ENCODE assay signal across 12 cellular contexts in genomic region chr10:61475449-61475873, GRCh38. TPM values are rescaled to one million over a fixed set of nuclear protein-coding genes. Genes with fewer than 3 reads are reported as not detected.
DNase-seq lines count a peak whose midpoint lies in the region; ATAC-seq and TF ChIP-seq lines count a peak whose summit lies in the region.
"Had no signal": no experiment of that assay in that cellular context is flagged by ENCODE, and none has a peak within 500 bp of the region (broad histone marks: within the 10 kb centered on the region; RNA-seq: fewer than 3 reads in every experiment).

No MANE protein-coding gene starts in this region.

- in situ Hi-C loops in astrocyte of the cerebellum (cut with HindIII; ENCODE audit: low sequenced_read_pairs): no loop called here

- ATAC-seq in GM18867 (IDR thresholded peaks at IDR 0.05; ENCODE audit: unreplicated experiment) (no peak), GM21360 (IDR thresholded peaks at IDR 0.05; ENCODE audit: unreplicated experiment) (no peak)

- DNase-seq in AG08395 (ENCODE audit: low spot score) (peak; percentile 50), HS-5 (ENCODE audit: low read depth) (peak; percentile 64), astrocyte of the cerebellum (ENCODE audit: low read depth) (peak; percentile 55), foreskin melanocyte (peak; percentile 45), posterior vena cava (ENCODE audit: low spot score) (no peak)
- DNase-seq in activated T-cell treated with anti-CD3 and anti-CD28 coated beads, Interleukin-2, amount 50 U/mL, for 1 hour: no peak
- DNase-seq: activated B cell treated with CpG ODN at 0.5 μM for 24 hours; activated CD8-positive, alpha-beta memory T cell treated with anti-CD3 and anti-CD28 coated beads, Interleukin-2, amount 50 U/mL, for 4 hours had no signal

- no peak for TF ChIP-seq CTCF in astrocyte of the cerebellum (IDR thresholded peaks at IDR 0.05; ENCODE audit: low read depth, low read length, missing control alignments)

- no peak overlapping the region for H3K4me3 ChIP-seq in astrocyte of the cerebellum (ENCODE audit: low read depth, low read length)
- H3K4me3 ChIP-seq: tibial nerve had no signal

- intact Hi-C loops in posterior vena cava (cut with DNase I): no loop called here

RNA-seq across cellular contexts. Expression of gene TMEM26, which starts 22.3 kb away (rescaled TPM):
- total RNA-seq in posterior vena cava: 1 to 10 TPM in 1 of 2 donors, under 1 TPM in 1; 0.81 to 1.1 TPM
- total RNA-seq: activated B cell treated with CpG ODN at 0.5 μM for 24 hours, mononuclear cell had no signal

Comparison
In these comparisons a context has a peak if more than half of its experiments do, and no peak if none do; other contexts are left out.
1. DNase-seq: peak in AG08395 (single experiment), HS-5 (single experiment), astrocyte of the cerebellum (single experiment) and foreskin melanocyte (single experiment); none in activated T-cell treated with anti-CD3 and anti-CD28 coated beads, Interleukin-2, amount 50 U/mL, for 1 hour (single experiment) and posterior vena cava (single experiment).